ENCODE assay signal across 1 cellular context in genomic region chr4:744212-744841, GRCh38.
TF ChIP-seq lines count a peak whose summit lies in the region.

No MANE protein-coding gene starts in this region.

TF ChIP-seq in HEK293, 187 proteins besides CTCF, POLR2A, EP300 and RAD21:
- TF ChIP-seq KLF10 (tag by site-specific recombination; IDR thresholded peaks at IDR 0.05), result 0 out of 2 replicates have a peak, but pooled peaks have one; percentile 32
- TF ChIP-seq, protein P1, sequence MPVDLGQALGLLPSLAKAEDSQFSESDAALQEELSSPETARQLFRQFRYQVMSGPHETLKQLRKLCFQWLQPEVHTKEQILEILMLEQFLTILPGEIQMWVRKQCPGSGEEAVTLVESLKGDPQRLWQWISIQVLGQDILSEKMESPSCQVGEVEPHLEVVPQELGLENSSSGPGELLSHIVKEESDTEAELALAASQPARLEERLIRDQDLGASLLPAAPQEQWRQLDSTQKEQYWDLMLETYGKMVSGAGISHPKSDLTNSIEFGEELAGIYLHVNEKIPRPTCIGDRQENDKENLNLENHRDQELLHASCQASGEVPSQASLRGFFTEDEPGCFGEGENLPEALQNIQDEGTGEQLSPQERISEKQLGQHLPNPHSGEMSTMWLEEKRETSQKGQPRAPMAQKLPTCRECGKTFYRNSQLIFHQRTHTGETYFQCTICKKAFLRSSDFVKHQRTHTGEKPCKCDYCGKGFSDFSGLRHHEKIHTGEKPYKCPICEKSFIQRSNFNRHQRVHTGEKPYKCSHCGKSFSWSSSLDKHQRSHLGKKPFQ (tag by site-specific recombination; IDR thresholded peaks at IDR 0.05), result no peak
